18 cellular contexts compared by ENCODE assay signal in the genomic region with DNA sequence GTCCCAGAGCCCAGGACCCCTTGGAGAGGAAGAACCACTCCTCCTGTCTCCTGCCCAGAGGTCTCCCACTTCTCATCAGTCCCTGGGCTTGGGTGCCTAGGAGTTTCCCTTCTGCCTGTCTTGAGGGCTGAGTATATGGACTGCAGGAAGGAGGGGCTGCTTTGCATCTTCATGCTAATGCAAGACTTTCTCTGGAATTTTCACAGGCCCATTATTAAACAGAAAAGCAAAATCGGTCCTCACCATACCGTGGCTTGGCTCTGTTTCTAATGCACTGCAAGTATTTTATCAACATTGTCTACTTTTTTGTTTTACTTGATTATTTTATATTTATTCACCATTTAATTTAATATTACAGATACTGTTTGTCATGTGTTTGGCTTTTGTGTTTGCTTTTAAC. TPM values are rescaled to one million over a fixed set of nuclear protein-coding genes. Genes with fewer than 3 reads are reported as not detected.
DNase-seq lines count a peak whose midpoint lies in the region; ATAC-seq and TF ChIP-seq lines count a peak whose summit lies in the region.
"Had no signal": no experiment of that assay in that cellular context is flagged by ENCODE, and none has a peak within 500 bp of the region (broad histone marks: within the 10 kb centered on the region; RNA-seq: fewer than 3 reads in every experiment).

No MANE protein-coding gene starts in this region.

- peak overlapping the region; percentile 65 for H3K4me2 ChIP-seq in skeletal muscle satellite cell (ENCODE audit: low read length)

- H3K27me3 ChIP-seq in skeletal muscle satellite cell (ENCODE audit: control insufficient read depth, insufficient read depth, low read length) (no peaks in the 10 kb centered on the region), uterus (no peaks in the 10 kb centered on the region)
- H3K27me3 ChIP-seq: BE2C, gastroesophageal sphincter, stomach had no signal

- ATAC-seq in GM18868 (IDR thresholded peaks at IDR 0.05; ENCODE audit: unreplicated experiment): peak; percentile 22
- ATAC-seq: activated T-cell treated with anti-CD3 and anti-CD28 coated beads, Interleukin-2, amount 50 U/mL, for 72 hours; gastroesophageal sphincter; natural killer cell had no signal

- H3K27ac ChIP-seq in epithelial cell of prostate (peak overlapping the region; percentile 93), uterus (peak overlapping the region in 1 of 2 donors; percentile 6)
- H3K27ac ChIP-seq: stomach had no signal

- intact Hi-C loops in uterus (cut with DNase I; ENCODE audit: low total_unique reads): no loop called here

- H3K4me1 ChIP-seq in skeletal muscle satellite cell (ENCODE audit: control insufficient read depth, insufficient read depth, low read length) (peaks cover 74% of the 10 kb centered on the region), uterus (peaks cover 0 to 19% of the 10 kb centered on the region in 2 donors)

- H3K9me3 ChIP-seq in skeletal muscle satellite cell (replicated peaks; ENCODE audit: low read length): no peaks in the 10 kb centered on the region
- no peaks in the 10 kb centered on the region for H3K9me3 ChIP-seq in uterus
- H3K9me3 ChIP-seq: BE2C, gastroesophageal sphincter, stomach had no signal

- peak; percentile 58 for DNase-seq in NCI-H526 treated with DMSO at 0.1 percent for 48 hours (lab: John Stamatoyannopoulos, UW)
- DNase-seq in epithelial cell of prostate (ENCODE audit: low read depth, low spot score): no peak
- DNase-seq in superior temporal gyrus (ENCODE audit: extremely low spot score): no peak
- DNase-seq in uterus: no peak
- no peak for DNase-seq in stimulated activated CD4-positive, alpha-beta T cell treated with anti-CD3 and anti-CD28 coated beads, Interleukin-1b, Interleukin-23, amount 100 ng/mL, for 48 hours
- DNase-seq in foreskin fibroblast: no peak
- DNase-seq: activated naive CD4-positive, alpha-beta T cell treated with anti-CD3 and anti-CD28 coated beads, Interleukin-2, amount 10 ng/mL, durations not matched to agents 7 days and 5 days; activated T-cell treated with anti-CD3 and anti-CD28 coated beads, Interleukin-2, amount 50 U/mL, for 72 hours; BE2C; erythroblast; natural killer cell; NCI-H1048; NCI-H2029 treated with DMSO at 0.1 percent for 48 hours; stimulated activated CD4-positive, alpha-beta T cell treated with anti-CD3 and anti-CD28 coated beads, Interleukin-4, amount 100 ng/mL, for 1 hour; stomach had no signal

- peak overlapping the region; percentile 25 for H3K9ac ChIP-seq in skeletal muscle satellite cell (ENCODE audit: low read depth, low read length)

- no peak for TF ChIP-seq POLR2A in uterus (IDR thresholded peaks at IDR 0.05)

- H3K36me3 ChIP-seq in skeletal muscle satellite cell (ENCODE audit: insufficient read depth, low read length) (peaks cover under 1% of the 10 kb centered on the region), uterus (no peaks in the 10 kb centered on the region)
- H3K36me3 ChIP-seq: BE2C, gastroesophageal sphincter, stomach had no signal

- no peak for TF ChIP-seq CTCF in uterus (IDR thresholded peaks at IDR 0.05)
- TF ChIP-seq CTCF in foreskin fibroblast (IDR thresholded peaks at IDR 0.05; ENCODE audit: low read depth, low read length): no peak

- H3K4me3 ChIP-seq in skeletal muscle satellite cell (ENCODE audit: low read length) (no peak overlapping the region), uterus (no peak overlapping the region), foreskin fibroblast (ENCODE audit: low read depth in 1 of 2, low read length in 2 of 2) (no peak overlapping the region)
- H3K4me3 ChIP-seq: gastroesophageal sphincter, stomach had no signal

RNA-seq across cellular contexts. Expression of a gene that starts 34.5 kb away (rescaled TPM):
- total RNA-seq in skeletal muscle satellite cell (2012; rRNA removed): 692 and 744 TPM in 2 replicates
- 100 to 1,000 TPM in 3 of 4 donors, 10 to 100 TPM in 1; 93.5 to 234 (median 207) TPM for total RNA-seq in uterus
